ENCODE assay signal across 1 cellular context in genomic region chr15:50633653-50634052, GRCh38.
TF ChIP-seq lines count a peak whose summit lies in the region.

No MANE protein-coding gene starts in this region.

TF ChIP-seq in HepG2, 621 proteins besides CTCF, POLR2A, EP300 and RAD21:
- TF ChIP-seq ZNF251 (CRISPR knock-in tag; IDR thresholded peaks at IDR 0.05) (no peak), ATF3 (CRISPR knock-in tag; IDR thresholded peaks at IDR 0.05) (no peak), TFDP2 (CRISPR knock-in tag; IDR thresholded peaks at IDR 0.05) (no peak), ZNF256 (CRISPR knock-in tag; conservative IDR thresholded peaks at IDR 0.05) (no peak), FIP1L1 (IDR thresholded peaks at IDR 0.05; ENCODE audit: borderline replicate concordance, insufficient read depth, low read depth, low read length) (no peak), GTF3A (CRISPR knock-in tag; conservative IDR thresholded peaks at IDR 0.05) (no peak)
